1 cellular context compared by ENCODE assay signal in genomic region chr13:59691501-59692066, GRCh38.
A peak's percentile ranks its signal among the peaks of the same experiment; 100 is the strongest.
TF ChIP-seq lines count a peak whose summit lies in the region.

No MANE protein-coding gene starts in this region.

TF ChIP-seq in HepG2, 621 proteins besides CTCF, POLR2A, EP300 and RAD21 (continued from another document and continues in another):
- TF ChIP-seq ZNF281 (CRISPR knock-in tag; IDR thresholded peaks at IDR 0.05; ENCODE audit: borderline replicate concordance) (no peak), SKIL (CRISPR knock-in tag; IDR thresholded peaks at IDR 0.05; ENCODE audit: borderline replicate concordance) (no peak), MTERF4 (CRISPR knock-in tag; IDR thresholded peaks at IDR 0.05) (no peak), KDM4B (CRISPR knock-in tag; IDR thresholded peaks at IDR 0.05) (no peak), ZNF12 (CRISPR knock-in tag; IDR thresholded peaks at IDR 0.05) (no peak), PHF20 (CRISPR knock-in tag; IDR thresholded peaks at IDR 0.05) (no peak), BRD4 (CRISPR knock-in tag; IDR thresholded peaks at IDR 0.05) (no peak), WIZ (CRISPR knock-in tag; IDR thresholded peaks at IDR 0.05) (no peak), PLSCR1 (CRISPR knock-in tag; IDR thresholded peaks at IDR 0.05; ENCODE audit: borderline replicate concordance) (no peak), ZNF614 (CRISPR knock-in tag; IDR thresholded peaks at IDR 0.05; ENCODE audit: borderline replicate concordance) (no peak), ZNF562 (CRISPR knock-in tag; IDR thresholded peaks at IDR 0.05; ENCODE audit: borderline replicate concordance) (no peak), DDIT3 (CRISPR knock-in tag; IDR thresholded peaks at IDR 0.05) (no peak), HINFP (CRISPR knock-in tag; IDR thresholded peaks at IDR 0.05; ENCODE audit: low read depth) (no peak), ZBTB46 (CRISPR knock-in tag; IDR thresholded peaks at IDR 0.05; ENCODE audit: borderline replicate concordance) (no peak), ZNF800 (CRISPR knock-in tag; IDR thresholded peaks at IDR 0.05) (no peak), ZSCAN29 (CRISPR knock-in tag; conservative IDR thresholded peaks at IDR 0.05) (no peak), GABPB1 (CRISPR knock-in tag; IDR thresholded peaks at IDR 0.05) (no peak), ZBTB7A (CRISPR knock-in tag; IDR thresholded peaks at IDR 0.05) (no peak), ZFP36 (IDR thresholded peaks at IDR 0.05; ENCODE audit: borderline replicate concordance, low read depth, low read length, partially characterized antibody) (no peak), CEBPG (CRISPR knock-in tag; IDR thresholded peaks at IDR 0.05) (peak; percentile 71), TCF7 (IDR thresholded peaks at IDR 0.05; ENCODE audit: low read depth) (peak; percentile 61), SIN3A (IDR thresholded peaks at IDR 0.05; ENCODE audit: borderline replicate concordance, low read depth, low read length) (no peak), TBX3 (IDR thresholded peaks at IDR 0.05; ENCODE audit: borderline replicate concordance) (peak; percentile 61), KMT2B (CRISPR knock-in tag; IDR thresholded peaks at IDR 0.05) (no peak), ZFP36L1 (CRISPR knock-in tag; IDR thresholded peaks at IDR 0.05) (no peak), ZNF737 (CRISPR knock-in tag; IDR thresholded peaks at IDR 0.05; ENCODE audit: borderline replicate concordance) (no peak), ZNF280D (CRISPR knock-in tag; IDR thresholded peaks at IDR 0.05) (no peak), AKAP8 (CRISPR knock-in tag; IDR thresholded peaks at IDR 0.05) (no peak), ZNF589 (CRISPR knock-in tag; conservative IDR thresholded peaks at IDR 0.05) (no peak), PPARG (CRISPR knock-in tag; conservative IDR thresholded peaks at IDR 0.05) (peak; percentile 58), ZNF713 (CRISPR knock-in tag; IDR thresholded peaks at IDR 0.05) (no peak), SNRNP70 (IDR thresholded peaks at IDR 0.05; ENCODE audit: low read depth, low read length) (no peak), FOXJ3 (CRISPR knock-in tag; IDR thresholded peaks at IDR 0.05; ENCODE audit: borderline replicate concordance) (peak; percentile 34; the same call in 1 of the 2 replicates), DMTF1 (CRISPR knock-in tag; IDR thresholded peaks at IDR 0.05) (no peak), DMAP1 (CRISPR knock-in tag; IDR thresholded peaks at IDR 0.05) (no peak), ZFP41 (CRISPR knock-in tag; IDR thresholded peaks at IDR 0.05; ENCODE audit: borderline replicate concordance) (no peak), ZNF563 (CRISPR knock-in tag; IDR thresholded peaks at IDR 0.05) (no peak), CCDC6 (CRISPR knock-in tag; IDR thresholded peaks at IDR 0.05) (no peak), TBX2 (CRISPR knock-in tag; IDR thresholded peaks at IDR 0.05; ENCODE audit: borderline replicate concordance) (no peak), ZNF274 (CRISPR knock-in tag; IDR thresholded peaks at IDR 0.05) (no peak), ISX (CRISPR knock-in tag; conservative IDR thresholded peaks at IDR 0.05) (no peak), NFIC (IDR thresholded peaks at IDR 0.05; ENCODE audit: low read length) (peak; percentile 54; the same call in 1 of the 2 replicates), FOSL2 (CRISPR knock-in tag; IDR thresholded peaks at IDR 0.05) (no peak), STAG1 (CRISPR knock-in tag; IDR thresholded peaks at IDR 0.05) (no peak), ZNF879 (CRISPR knock-in tag; IDR thresholded peaks at IDR 0.05) (no peak), ZSCAN9 (CRISPR knock-in tag; IDR thresholded peaks at IDR 0.05; ENCODE audit: borderline replicate concordance) (no peak), SRSF1 (optimal IDR thresholded peaks at IDR 0.05; ENCODE audit: low read depth, low read length) (no peak), ZNF235 (CRISPR knock-in tag; IDR thresholded peaks at IDR 0.05; ENCODE audit: borderline replicate concordance) (no peak), BRF2 (CRISPR knock-in tag; IDR thresholded peaks at IDR 0.05) (no peak), ZBTB8A (CRISPR knock-in tag; IDR thresholded peaks at IDR 0.05; ENCODE audit: borderline replicate concordance, low read depth) (no peak)
